20 cellular contexts compared by ENCODE assay signal in the genomic region with DNA sequence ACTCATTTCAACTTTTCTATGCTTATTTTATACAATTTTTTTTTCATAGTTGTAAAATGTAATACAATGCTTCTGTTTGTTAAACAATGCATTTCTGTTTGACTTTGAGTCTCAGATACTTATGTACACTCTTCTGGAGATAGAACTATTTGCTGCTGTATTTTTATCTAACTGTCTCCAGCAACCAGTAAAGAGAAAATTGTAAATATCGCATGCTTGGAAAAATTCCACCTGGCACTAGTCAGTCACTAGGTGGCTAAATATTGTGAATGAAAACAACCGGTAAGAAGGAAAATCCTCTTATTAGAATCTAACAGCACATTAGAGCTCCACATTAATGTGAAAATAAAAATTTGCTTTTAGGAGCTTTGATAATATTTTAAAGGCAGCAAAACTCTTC.
A peak's percentile ranks its signal among the peaks of the same experiment; 100 is the strongest.
DNase-seq lines count a peak whose midpoint lies in the region; FAIRE-seq and TF ChIP-seq lines count a peak whose summit lies in the region.
"Had no signal": no experiment of that assay in that cellular context is flagged by ENCODE, and none has a peak within 500 bp of the region (broad histone marks: within the 10 kb centered on the region; RNA-seq: fewer than 3 reads in every experiment).

No MANE protein-coding gene starts in this region.

- H3K36me3 Mint-ChIP-seq in nephron (ENCODE audit: low read depth) = no peaks in the 10 kb centered on the region
- H3K36me3 Mint-ChIP-seq: activated naive CD4-positive, alpha-beta T cell treated with anti-CD3 and anti-CD28 coated beads, Interleukin-2, amount 10 ng/mL, durations not matched to agents 7 days and 5 days; memory B cell; stimulated activated effector memory CD8-positive, alpha-beta T cell treated with anti-CD3 and anti-CD28 coated beads, Interleukin-12 subunit alpha, Interleukin-12 subunit beta, amount 100 ng/mL, for 72 hours had no signal

- no peaks in the 10 kb centered on the region for H3K27me3 Mint-ChIP-seq in nephron (ENCODE audit: low read depth)
- H3K27me3 Mint-ChIP-seq: activated CD4-positive, alpha-beta T cell treated with anti-CD3 and anti-CD28 coated beads for 36 hours; activated naive CD4-positive, alpha-beta T cell treated with anti-CD3 and anti-CD28 coated beads, Interleukin-2, amount 10 ng/mL, durations not matched to agents 7 days and 5 days; memory B cell; T-helper 17 cell had no signal

- H3K27ac ChIP-seq in effector memory CD4-positive, alpha-beta T cell (ENCODE audit: insufficient read depth, low read length, poor library complexity, severe bottlenecking) = no peak overlapping the region
- H3K27ac ChIP-seq: gastroesophageal sphincter, transverse colon had no signal

- no peaks in the 10 kb centered on the region for H3K9me3 Mint-ChIP-seq in nephron
- H3K9me3 Mint-ChIP-seq: activated naive CD4-positive, alpha-beta T cell treated with anti-CD3 and anti-CD28 coated beads, Interleukin-2, amount 10 ng/mL, durations not matched to agents 7 days and 5 days; memory B cell had no signal

- no peaks in the 10 kb centered on the region for H3K27me3 ChIP-seq in effector memory CD4-positive, alpha-beta T cell (replicated peaks; ENCODE audit: control insufficient read depth, insufficient read depth, low read length, poor library complexity, severe bottlenecking)
- H3K27me3 ChIP-seq: gastroesophageal sphincter, transverse colon had no signal

- DNase-seq in NCI-H2171 treated with DMSO at 0.1 percent for 48 hours (lab: John Stamatoyannopoulos, UW) = peak; percentile 3
- DNase-seq in NCI-H2171 (lab: John Stamatoyannopoulos, UW) = no peak
- DNase-seq in NCI-H1092 (lab: John Stamatoyannopoulos, UW) = peak; percentile 61
- DNase-seq in astrocyte of the cerebellum (ENCODE audit: low read depth) = peak; percentile 11
- DNase-seq in effector memory CD4-positive, alpha-beta T cell = no peak
- no peak for DNase-seq in HTR-8/SVneo (ENCODE audit: insufficient read length, low spot score)
- no peak for DNase-seq in NCI-H1436 treated with DMSO at 0.1 percent for 48 hours (lab: John Stamatoyannopoulos, UW)
- DNase-seq: activated CD4-positive, alpha-beta T cell treated with anti-CD3 and anti-CD28 coated beads for 36 hours; activated CD8-positive, alpha-beta memory T cell treated with anti-CD3 and anti-CD28 coated beads, Interleukin-2, amount 50 U/mL, for 4 hours; activated naive CD4-positive, alpha-beta T cell treated with anti-CD3 and anti-CD28 coated beads, Interleukin-2, amount 10 ng/mL, durations not matched to agents 7 days and 5 days; central memory CD4-positive, alpha-beta T cell; NCI-H446 treated with DMSO at 0.1 percent for 48 hours; small intestine; T-helper 17 cell; transverse colon had no signal

- in situ Hi-C loops in astrocyte of the cerebellum (cut with HindIII; ENCODE audit: low sequenced_read_pairs) = no loop called here

- H3K36me3 ChIP-seq in effector memory CD4-positive, alpha-beta T cell (ENCODE audit: control insufficient read depth, insufficient read depth, low read length) = no peaks in the 10 kb centered on the region
- H3K36me3 ChIP-seq: gastroesophageal sphincter, transverse colon had no signal

- TF ChIP-seq CTCF in astrocyte of the cerebellum (IDR thresholded peaks at IDR 0.05; ENCODE audit: low read depth, low read length, missing control alignments) (peak; percentile 9), nephron (IDR thresholded peaks at IDR 0.05; ENCODE audit: unreplicated experiment in 3 of 3) (peak; percentile 11 to 36 (median 25))

- FAIRE-seq in HTR-8/SVneo (lab: Jason Lieb, UNC) = no peak
- FAIRE-seq: endometrium, small intestine had no signal

- no peak overlapping the region for H3K4me3 Mint-ChIP-seq in nephron
- H3K4me3 Mint-ChIP-seq: activated CD4-positive, alpha-beta T cell treated with anti-CD3 and anti-CD28 coated beads for 36 hours; activated naive CD4-positive, alpha-beta T cell treated with anti-CD3 and anti-CD28 coated beads, Interleukin-2, amount 10 ng/mL, durations not matched to agents 7 days and 5 days; memory B cell; stimulated activated effector memory CD8-positive, alpha-beta T cell treated with anti-CD3 and anti-CD28 coated beads, Interleukin-12 subunit alpha, Interleukin-12 subunit beta, amount 100 ng/mL, for 72 hours; T-helper 17 cell had no signal

- peak overlapping the region; percentile 59 to 86 (median 81) for H3K27ac Mint-ChIP-seq in nephron
- H3K27ac Mint-ChIP-seq: activated CD4-positive, alpha-beta T cell treated with anti-CD3 and anti-CD28 coated beads for 36 hours; activated naive CD4-positive, alpha-beta T cell treated with anti-CD3 and anti-CD28 coated beads, Interleukin-2, amount 10 ng/mL, durations not matched to agents 7 days and 5 days; memory B cell; stimulated activated effector memory CD8-positive, alpha-beta T cell treated with anti-CD3 and anti-CD28 coated beads, Interleukin-12 subunit alpha, Interleukin-12 subunit beta, amount 100 ng/mL, for 72 hours; T-helper 17 cell had no signal

- no peaks in the 10 kb centered on the region for H3K4me1 ChIP-seq in effector memory CD4-positive, alpha-beta T cell (ENCODE audit: control insufficient read depth, insufficient read depth, low read length, poor library complexity, severe bottlenecking)

- no peak overlapping the region for H3K4me3 ChIP-seq in astrocyte of the cerebellum (ENCODE audit: low read depth, low read length)
- no peak overlapping the region for H3K4me3 ChIP-seq in effector memory CD4-positive, alpha-beta T cell (ENCODE audit: insufficient read depth, low read depth, low read length, poor library complexity, severe bottlenecking)
- H3K4me3 ChIP-seq: gastroesophageal sphincter, transverse colon had no signal

- peaks cover 50% of the 10 kb centered on the region for H3K4me1 Mint-ChIP-seq in nephron
- H3K4me1 Mint-ChIP-seq: activated CD4-positive, alpha-beta T cell treated with anti-CD3 and anti-CD28 coated beads for 36 hours; activated naive CD4-positive, alpha-beta T cell treated with anti-CD3 and anti-CD28 coated beads, Interleukin-2, amount 10 ng/mL, durations not matched to agents 7 days and 5 days; memory B cell; stimulated activated effector memory CD8-positive, alpha-beta T cell treated with anti-CD3 and anti-CD28 coated beads, Interleukin-12 subunit alpha, Interleukin-12 subunit beta, amount 100 ng/mL, for 72 hours; T-helper 17 cell had no signal

- H3K9me3 ChIP-seq in effector memory CD4-positive, alpha-beta T cell (ENCODE audit: control insufficient read depth, low read length) = no peaks in the 10 kb centered on the region
- H3K9me3 ChIP-seq: gastroesophageal sphincter, transverse colon had no signal

Comparison
In these comparisons a context has a peak if more than half of its experiments do, and no peak if none do; other contexts are left out.
1. DNase-seq: peak in NCI-H2171 treated with DMSO at 0.1 percent for 48 hours (single experiment), NCI-H1092 (single experiment) and astrocyte of the cerebellum (single experiment); none in NCI-H2171 (single experiment), effector memory CD4-positive, alpha-beta T cell (0 of 3), HTR-8/SVneo (single experiment) and NCI-H1436 treated with DMSO at 0.1 percent for 48 hours (single experiment).